ENCODE assay signal across 24 cellular contexts in the genomic region with DNA sequence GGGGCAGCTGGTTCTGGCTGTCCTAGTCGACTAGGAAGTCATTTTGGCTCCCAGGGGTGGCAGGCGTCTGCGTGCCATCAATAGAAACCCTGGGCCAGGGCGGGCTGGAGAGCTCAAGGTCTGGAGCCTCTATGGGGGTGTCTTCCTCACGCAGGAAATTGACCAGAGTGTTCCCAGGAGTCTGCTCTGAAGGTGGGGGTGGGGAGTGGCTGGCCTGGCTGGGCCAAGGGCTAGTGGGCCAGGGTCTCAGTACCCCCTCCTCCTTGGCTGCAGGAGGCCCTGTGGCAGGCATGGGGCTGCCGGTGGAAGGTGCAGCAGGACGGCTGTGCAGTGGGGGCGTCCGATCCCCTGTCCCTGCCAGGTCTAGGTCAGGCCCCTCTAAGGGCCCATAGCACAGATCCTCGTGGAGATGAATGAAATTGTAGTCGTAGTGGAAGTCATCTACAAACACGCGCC.
DNase-seq lines count a peak whose midpoint lies in the region; ATAC-seq and TF ChIP-seq lines count a peak whose summit lies in the region.
"Had no signal": no experiment of that assay in that cellular context is flagged by ENCODE, and none has a peak within 500 bp of the region (broad histone marks: within the 10 kb centered on the region; RNA-seq: fewer than 3 reads in every experiment).

No MANE protein-coding gene starts in this region.

- H3K27ac ChIP-seq in adrenal gland (peak overlapping the region in 4 of 5 donors; percentile 24 to 80 (median 56)), gastroesophageal sphincter (peak overlapping the region in 3 of 4 donors; percentile 44 to 66 (median 62)), upper lobe of right lung (peak overlapping the region; percentile 77), ovary (no peak overlapping the region)
- H3K27ac ChIP-seq: thyroid gland had no signal

- TF ChIP-seq CTCF in adrenal gland (IDR thresholded peaks at IDR 0.05) (no peak), gastroesophageal sphincter (IDR thresholded peaks at IDR 0.05) (no peak), upper lobe of right lung (IDR thresholded peaks at IDR 0.05) (no peak), ovary (IDR thresholded peaks at IDR 0.05) (no peak)

- intact Hi-C loops in adrenal gland (cut with DNase I) = no loop called here
- intact Hi-C loops in posterior vena cava (cut with DNase I) = loop anchor here in 1 of 2 donors (10.0 kb wide), 1 partner anchor 128 kb away; no protein-coding TSS in a partner anchor
- intact Hi-C loops in upper lobe of right lung (cut with DNase I) = no loop called here
- intact Hi-C loops in ovary (cut with DNase I) = no loop called here

- TF ChIP-seq EP300 in gastroesophageal sphincter (IDR thresholded peaks at IDR 0.05) (no peak), ovary (IDR thresholded peaks at IDR 0.05) (no peak)

- H3K36me3 ChIP-seq in adrenal gland (replicated peaks in 1 of 2) (peaks cover 0 to 20% of the 10 kb centered on the region in 2 donors), gastroesophageal sphincter (peaks cover 0 to 29% of the 10 kb centered on the region in 2 donors), upper lobe of right lung (peaks cover 13% of the 10 kb centered on the region), ovary (no peaks in the 10 kb centered on the region)

- TF ChIP-seq POLR2A in adrenal gland (IDR thresholded peaks at IDR 0.05) (no peak), gastroesophageal sphincter (IDR thresholded peaks at IDR 0.05) (no peak), ovary (IDR thresholded peaks at IDR 0.05) (no peak)

- peak in 1 of 7 donors; percentile 22 for DNase-seq in adrenal gland
- DNase-seq in posterior vena cava (ENCODE audit: low spot score) = peak; percentile 73
- DNase-seq in upper lobe of right lung = no peak
- DNase-seq in NCI-H2171 (lab: John Stamatoyannopoulos, UW) = no peak
- DNase-seq in ovary = no peak
- DNase-seq: activated B cell treated with CpG ODN at 0.5 μM for 24 hours; activated CD4-positive, alpha-beta T cell treated with anti-CD3 and anti-CD28 coated beads, Interleukin-2, amount 50 U/mL, for 1 hour; activated naive CD4-positive, alpha-beta T cell; activated T-cell treated with anti-CD3 and anti-CD28 coated beads, Interleukin-2, amount 50 U/mL, for 48 hours; erythroblast; foreskin fibroblast; hypothalamus; immature natural killer cell; left colon; NCI-H1048; NCI-H187; NCI-H2171 treated with DMSO at 0.1 percent for 48 hours; NCI-H524 treated with DMSO at 0.1 percent for 48 hours; occipital lobe; stimulated activated naive CD4-positive, alpha-beta T cell had no signal

- H3K4me3 ChIP-seq in adrenal gland = no peak overlapping the region
- H3K4me3 ChIP-seq in gastroesophageal sphincter = no peak overlapping the region
- H3K4me3 ChIP-seq in upper lobe of right lung = no peak overlapping the region
- H3K4me3 ChIP-seq in ovary = no peak overlapping the region
- H3K4me3 ChIP-seq: BLaER1, thyroid gland had no signal

- no peak for ATAC-seq in gastroesophageal sphincter
- no peak for ATAC-seq in upper lobe of right lung
- ATAC-seq in GM18858 (IDR thresholded peaks at IDR 0.05; ENCODE audit: unreplicated experiment) = no peak

- 79 to 89% (median 80%) methylated on average over 4 to 13 of the region's 13 CpGs for WGBS in adrenal gland, 4 donors
- WGBS in gastroesophageal sphincter (ENCODE audit: low coverage in 1 of 2), 2 donors = 80% methylated on average over 1 of the region's 13 CpGs; no CpG with 5 or more reads in 1 of the 2 donors
- 72 to 76% (median 75%) methylated on average over 13 of the region's 13 CpGs for WGBS in ovary, 3 donors

- H3K9me3 ChIP-seq in adrenal gland (replicated peaks in 1 of 3) (no peaks in the 10 kb centered on the region), gastroesophageal sphincter (no peaks in the 10 kb centered on the region), upper lobe of right lung (no peaks in the 10 kb centered on the region), ovary (no peaks in the 10 kb centered on the region)
- H3K9me3 ChIP-seq: BLaER1, thyroid gland had no signal

- H3K27me3 ChIP-seq in adrenal gland (no peaks in the 10 kb centered on the region), gastroesophageal sphincter (no peaks in the 10 kb centered on the region), upper lobe of right lung (no peaks in the 10 kb centered on the region), ovary (no peaks in the 10 kb centered on the region)
- H3K27me3 ChIP-seq: BLaER1, thyroid gland had no signal

- H3K4me1 ChIP-seq in adrenal gland (replicated peaks in 1 of 2) = peaks cover 0 to 16% of the 10 kb centered on the region in 2 donors
- H3K4me1 ChIP-seq in gastroesophageal sphincter = peaks cover 0 to 41% (median 8%) of the 10 kb centered on the region in 3 donors
- peaks cover 5% of the 10 kb centered on the region for H3K4me1 ChIP-seq in upper lobe of right lung
- H3K4me1 ChIP-seq in ovary (ENCODE audit: insufficient read depth) = peaks cover 8% of the 10 kb centered on the region
- H3K4me1 ChIP-seq: BLaER1 had no signal

Comparison
In these comparisons a context has a peak if more than half of its experiments do, and no peak if none do; other contexts are left out.
1. H3K27ac ChIP-seq: peak in adrenal gland (4 of 5), gastroesophageal sphincter (3 of 4) and upper lobe of right lung (single experiment); none in ovary (0 of 2).